ENCODE assay signal across 1 cellular context in the genomic region with DNA sequence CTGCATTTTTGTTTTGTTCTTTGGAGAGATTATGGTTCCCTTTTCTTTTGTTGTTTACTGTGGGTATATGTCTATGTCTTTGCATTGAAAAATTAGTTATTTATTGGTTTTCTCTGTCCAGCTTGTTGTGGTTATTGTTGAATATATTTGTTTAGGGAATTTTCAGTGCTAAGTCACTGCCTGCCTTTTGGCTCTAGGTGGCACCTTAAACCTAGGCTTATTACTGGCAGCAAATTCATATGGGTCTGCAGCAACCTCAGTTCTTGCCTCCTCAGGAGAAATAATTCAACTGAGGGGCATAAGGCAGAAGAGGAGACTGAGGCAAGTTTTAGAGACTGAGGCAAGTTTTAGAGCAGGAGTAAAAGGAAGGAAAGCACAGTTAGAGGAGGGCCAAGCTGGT.
TF ChIP-seq lines count a peak whose summit lies in the region.

No MANE protein-coding gene starts in this region.

TF ChIP-seq in SK-N-SH treated with all-trans-retinoic acid at 6 μM for 48 hours, 23 proteins besides CTCF, POLR2A, EP300 and RAD21 (continued from another document):
- no peak for TF ChIP-seq CSRNP3 (CRISPR knock-in tag; IDR thresholded peaks at IDR 0.05)
- TF ChIP-seq, protein P1, sequence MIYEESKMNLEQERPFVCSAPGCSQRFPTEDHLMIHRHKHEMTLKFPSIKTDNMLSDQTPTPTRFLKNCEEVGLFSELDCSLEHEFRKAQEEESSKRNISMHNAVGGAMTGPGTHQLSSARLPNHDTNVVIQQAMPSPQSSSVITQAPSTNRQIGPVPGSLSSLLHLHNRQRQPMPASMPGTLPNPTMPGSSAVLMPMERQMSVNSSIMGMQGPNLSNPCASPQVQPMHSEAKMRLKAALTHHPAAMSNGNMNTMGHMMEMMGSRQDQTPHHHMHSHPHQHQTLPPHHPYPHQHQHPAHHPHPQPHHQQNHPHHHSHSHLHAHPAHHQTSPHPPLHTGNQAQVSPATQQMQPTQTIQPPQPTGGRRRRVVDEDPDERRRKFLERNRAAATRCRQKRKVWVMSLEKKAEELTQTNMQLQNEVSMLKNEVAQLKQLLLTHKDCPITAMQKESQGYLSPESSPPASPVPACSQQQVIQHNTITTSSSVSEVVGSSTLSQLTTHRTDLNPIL (CRISPR knock-in tag; IDR thresholded peaks at IDR 0.05; ENCODE audit: low read depth) = no peak
- TF ChIP-seq BACH2 (CRISPR knock-in tag; IDR thresholded peaks at IDR 0.05; ENCODE audit: borderline replicate concordance) = no peak
- no peak for TF ChIP-seq ZFP3 (CRISPR knock-in tag; IDR thresholded peaks at IDR 0.05)
- no peak for TF ChIP-seq ARNTL (CRISPR knock-in tag; IDR thresholded peaks at IDR 0.05; ENCODE audit: borderline replicate concordance, low read depth)
